23 cellular contexts compared by ENCODE assay signal in genomic region chr7:74051193-74051592, GRCh38. TPM values are rescaled to one million over a fixed set of nuclear protein-coding genes. Genes with fewer than 3 reads are reported as not detected.
DNase-seq lines count a peak whose midpoint lies in the region; ATAC-seq and TF ChIP-seq lines count a peak whose summit lies in the region.
"Had no signal": no experiment of that assay in that cellular context is flagged by ENCODE, and none has a peak within 500 bp of the region (broad histone marks: within the 10 kb centered on the region; RNA-seq: fewer than 3 reads in every experiment).

No MANE protein-coding gene starts in this region.

- peaks cover 63% of the 10 kb centered on the region for H3K36me3 ChIP-seq in left ventricle myocardium inferior
- peaks cover 0 to 100% of the 10 kb centered on the region in 2 donors for H3K36me3 ChIP-seq in gastroesophageal sphincter
- H3K36me3 ChIP-seq in neuronal stem cell (replicated peaks in 1 of 2; ENCODE audit: control insufficient read depth in 2 of 2, insufficient read depth in 2 of 2, low read length in 2 of 2) = no peaks in the 10 kb centered on the region
- peaks cover 67% of the 10 kb centered on the region for H3K36me3 ChIP-seq in suprapubic skin
- H3K36me3 ChIP-seq: cardiac muscle cell, neutrophil, prostate gland, SJSA1 had no signal

- 50% methylated on average over 4 of the region's 10 CpGs; no CpG with 5 or more reads in 1 of the 2 donors for WGBS in gastroesophageal sphincter (ENCODE audit: low coverage in 1 of 2), 2 donors
- no CpG with 5 or more reads among the region's 10 CpGs for WGBS in neuronal stem cell (ENCODE audit: extremely low coverage in 2 of 2, insufficient read length in 2 of 2, insufficient replicate concordance in 1 of 2), 2 donors
- 68% methylated on average over 8 of the region's 10 CpGs for WGBS in suprapubic skin

- no peak overlapping the region for H2BK120ac ChIP-seq in neuronal stem cell (ENCODE audit: low read depth, low read length)

- no peak overlapping the region for H3K23ac ChIP-seq in neuronal stem cell (ENCODE audit: low read depth, low read length, poor library complexity)

- no peaks in the 10 kb centered on the region for H3K4me1 ChIP-seq in left ventricle myocardium inferior
- H3K4me1 ChIP-seq in gastroesophageal sphincter = no peaks in the 10 kb centered on the region
- H3K4me1 ChIP-seq in neuronal stem cell (ENCODE audit: control insufficient read depth in 2 of 2, insufficient read depth in 1 of 2, low read depth in 1 of 2, low read length in 2 of 2) = peaks cover 0 to 2% of the 10 kb centered on the region in 2 donors
- H3K4me1 ChIP-seq in suprapubic skin = peaks cover 6% of the 10 kb centered on the region
- H3K4me1 ChIP-seq: prostate gland had no signal

- H3K4ac ChIP-seq in neuronal stem cell (ENCODE audit: low read length) = no peak overlapping the region

- peak; percentile 22 for ATAC-seq in Right ventricle myocardium inferior
- peak; percentile 7 for ATAC-seq in gastroesophageal sphincter
- no peak for ATAC-seq in HG03565 (IDR thresholded peaks at IDR 0.05; ENCODE audit: unreplicated experiment)

- H3K9me3 ChIP-seq in left ventricle myocardium inferior (replicated peaks) (no peaks in the 10 kb centered on the region), gastroesophageal sphincter (no peaks in the 10 kb centered on the region), neuronal stem cell (replicated peaks in 1 of 2; ENCODE audit: control insufficient read depth in 2 of 2, insufficient read depth in 1 of 2, low read depth in 1 of 2, low read length in 2 of 2) (no peaks in the 10 kb centered on the region), suprapubic skin (no peaks in the 10 kb centered on the region)
- H3K9me3 ChIP-seq: neutrophil, prostate gland, SJSA1 had no signal

- H2BK5ac ChIP-seq in neuronal stem cell (ENCODE audit: low read length) = no peak overlapping the region

- TF ChIP-seq CTCF in left ventricle myocardium inferior (IDR thresholded peaks at IDR 0.05; ENCODE audit: borderline replicate concordance) (no peak), gastroesophageal sphincter (IDR thresholded peaks at IDR 0.05) (no peak), suprapubic skin (IDR thresholded peaks at IDR 0.05) (no peak)

- H2AK5ac ChIP-seq in neuronal stem cell (ENCODE audit: low read depth, low read length) = no peak overlapping the region

- no peak overlapping the region for H3K4me2 ChIP-seq in neuronal stem cell (ENCODE audit: insufficient read depth, low read length, poor library complexity, severe bottlenecking)

- no peak overlapping the region for H4K91ac ChIP-seq in neuronal stem cell (ENCODE audit: low read depth, low read length, poor library complexity)

- no peak overlapping the region for H4K8ac ChIP-seq in neuronal stem cell (ENCODE audit: low read depth, low read length)

- DNase-seq in Right ventricle myocardium inferior (ENCODE audit: missing footprints) (no peak), left ventricle myocardium inferior (no peak), neuronal stem cell (ENCODE audit: low spot score) (no peak), amygdala (lab: John Stamatoyannopoulos, UW) (no peak), suprapubic skin (ENCODE audit: low spot score in 2 of 2) (no peak), NCI-H1092 treated with DMSO at 0.1 percent for 48 hours (lab: John Stamatoyannopoulos, UW) (no peak)
- DNase-seq: activated CD4-positive, alpha-beta T cell treated with anti-CD3 and anti-CD28 coated beads, Interleukin-2, amount 50 U/mL, for 4 hours; activated naive CD4-positive, alpha-beta T cell treated with Interleukin-2 at 50 U/mL for 16 hours; mammary epithelial cell; NCI-H2029 treated with DMSO at 0.1 percent for 48 hours; T-helper 1 cell had no signal

- H3K14ac ChIP-seq in neuronal stem cell (ENCODE audit: low read length) = no peak overlapping the region

- H3K9ac ChIP-seq in neuronal stem cell (ENCODE audit: low read depth, low read length, poor library complexity) = no peak overlapping the region

- H3K27me3 ChIP-seq in left ventricle myocardium inferior (ENCODE audit: low read depth) (peaks cover 7% of the 10 kb centered on the region), gastroesophageal sphincter (no peaks in the 10 kb centered on the region), neuronal stem cell (ENCODE audit: control insufficient read depth in 3 of 3, insufficient read depth in 3 of 3, low read depth in 1 of 3, low read length in 3 of 3) (no peaks in the 10 kb centered on the region), suprapubic skin (no peaks in the 10 kb centered on the region)
- H3K27me3 ChIP-seq: cardiac muscle cell, neutrophil, SJSA1 had no signal

- TF ChIP-seq POLR2A in gastroesophageal sphincter (IDR thresholded peaks at IDR 0.05) (no peak), suprapubic skin (IDR thresholded peaks at IDR 0.05) (no peak)

- H3K4me3 ChIP-seq in left ventricle myocardium inferior (no peak overlapping the region), gastroesophageal sphincter (no peak overlapping the region), neuronal stem cell (ENCODE audit: low read length in 2 of 2) (no peak overlapping the region), suprapubic skin (no peak overlapping the region)
- H3K4me3 ChIP-seq: cardiac muscle cell, K562, prostate gland, SJSA1, skin epidermis had no signal

- H2BK12ac ChIP-seq in neuronal stem cell (ENCODE audit: low read length) = no peak overlapping the region

- TF ChIP-seq EP300 in gastroesophageal sphincter (IDR thresholded peaks at IDR 0.05) = no peak
- no peak for TF ChIP-seq EP300 in suprapubic skin (IDR thresholded peaks at IDR 0.05)

- peak overlapping the region; percentile 11 for H3K18ac ChIP-seq in neuronal stem cell (ENCODE audit: low read length)

- H2BK15ac ChIP-seq in neuronal stem cell (ENCODE audit: low read length) = no peak overlapping the region

- H2AFZ ChIP-seq in neuronal stem cell (ENCODE audit: low read length) = no peak overlapping the region

- peaks cover 3% of the 10 kb centered on the region for H3K79me1 ChIP-seq in neuronal stem cell (ENCODE audit: low read depth, low read length)

- H3K27ac ChIP-seq in left ventricle myocardium inferior (replicated peaks) = no peak overlapping the region
- H3K27ac ChIP-seq in gastroesophageal sphincter = peak overlapping the region in 3 of 4 donors; percentile 14 to 19 (median 15)
- no peak overlapping the region for H3K27ac ChIP-seq in neuronal stem cell (replicated peaks; ENCODE audit: low read length)
- H3K27ac ChIP-seq in suprapubic skin = no peak overlapping the region
- H3K27ac ChIP-seq: 22Rv1, C4-2B, cardiac muscle cell, neutrophil, prostate gland, SJSA1, skin epidermis had no signal

- intact Hi-C loops in Right ventricle myocardium inferior (cut with DNase I) (no loop called here), left ventricle myocardium inferior (cut with micrococcal nuclease) (no loop called here)

RNA-seq across cellular contexts. Expression of gene ELN, which starts 23.2 kb away (rescaled TPM):
- total RNA-seq in Right ventricle myocardium inferior (29.9 TPM), left ventricle myocardium inferior (51.6 TPM), gastroesophageal sphincter (100 to 1,000 TPM; 316 to 703 (median 441) TPM), suprapubic skin (10 to 100 TPM in 3 of 4 donors, 1 to 10 TPM in 1; 7.7 to 30.7 (median 25.1) TPM)
- polyA plus RNA-seq in neuronal stem cell (2013, experiment 1 of 2) = 2.9 TPM
- polyA plus RNA-seq in neuronal stem cell (2013, experiment 2 of 2) = 3.1 TPM
- total RNA-seq: HT1080, MCF 10A, SJSA1 had no signal
- polyA plus RNA-seq: cardiac muscle cell, K562, mammary epithelial cell had no signal

RNA-seq across cellular contexts. Expression of gene LIMK1, which starts 32.4 kb away (rescaled TPM):
- total RNA-seq in Right ventricle myocardium inferior (8.7 TPM), left ventricle myocardium inferior (10.1 TPM), gastroesophageal sphincter (10 to 100 TPM in 3 of 4 donors, 1 to 10 TPM in 1; 7.2 to 20.6 (median 13.2) TPM), suprapubic skin (10 to 100 TPM; 12.8 to 21.5 (median 17.2) TPM)
- polyA plus RNA-seq in neuronal stem cell (2013, experiment 1 of 2) = 62.3 TPM
- 60.7 TPM for polyA plus RNA-seq in neuronal stem cell (2013, experiment 2 of 2)

Comparison
In these comparisons a context has a peak if more than half of its experiments do, and no peak if none do; other contexts are left out.
1. H3K27ac ChIP-seq: peak in gastroesophageal sphincter (3 of 4); none in left ventricle myocardium inferior (single experiment), neuronal stem cell (single experiment) and suprapubic skin (single experiment).